Comparison of ENCODE assay signal across 21 cellular contexts in the genomic region with DNA sequence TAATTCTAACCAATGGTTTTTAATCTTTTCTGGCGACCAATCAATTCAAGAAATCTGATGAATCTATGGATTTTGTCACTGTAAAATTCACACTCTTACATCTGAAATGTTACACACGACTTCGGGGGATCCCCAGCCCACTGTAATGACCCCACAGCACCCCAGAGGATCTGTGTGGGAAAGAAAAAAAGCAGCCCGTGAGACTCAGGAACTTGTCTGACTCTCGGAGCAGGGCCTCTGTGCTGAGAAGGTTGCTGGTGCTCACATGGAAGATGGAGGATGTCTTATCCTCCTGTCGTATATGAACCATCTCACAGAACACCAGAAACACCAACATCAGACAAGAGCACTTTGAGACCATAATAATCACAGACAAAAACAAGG.
DNase-seq lines count a peak whose midpoint lies in the region; ATAC-seq and TF ChIP-seq lines count a peak whose summit lies in the region.
"Had no signal": no experiment of that assay in that cellular context is flagged by ENCODE, and none has a peak within 500 bp of the region (broad histone marks: within the 10 kb centered on the region; RNA-seq: fewer than 3 reads in every experiment).

No MANE protein-coding gene starts in this region.

- no peaks in the 10 kb centered on the region for H3K9me3 ChIP-seq in IMR-90 (ENCODE audit: control insufficient read depth, insufficient read depth, low read length)

- H3K36me3 Mint-ChIP-seq in stimulated activated naive B cell treated with anti-CD40 and anti-IgM and Interleukin-4, amounts not matched to agents 10 μg/mL and 1 μg/mL and 100 μg/mL, for 72 hours: peaks cover 5 to 8% of the 10 kb centered on the region in 2 donors
- H3K36me3 Mint-ChIP-seq: CD4-positive, CD25-positive, alpha-beta regulatory T cell had no signal

- peak overlapping the region; percentile 33; the same call in 1 of the 2 replicates for H3K56ac ChIP-seq in IMR-90 (ENCODE audit: extremely low read depth, insufficient read depth, low read length)

- no peak overlapping the region for H3K18ac ChIP-seq in IMR-90 (ENCODE audit: low read depth, low read length)

- TF ChIP-seq CTCF in IMR-90 (conservative IDR thresholded peaks at IDR 0.05; ENCODE audit: low read depth, low read length): no peak

- H3K27ac Mint-ChIP-seq in stimulated activated naive B cell treated with anti-CD40 and anti-IgM and Interleukin-4, amounts not matched to agents 10 μg/mL and 1 μg/mL and 100 μg/mL, for 72 hours: peak overlapping the region; percentile 33
- H3K27ac Mint-ChIP-seq: CD4-positive, CD25-positive, alpha-beta regulatory T cell had no signal

- H3K14ac ChIP-seq in IMR-90 (replicated peaks; ENCODE audit: low read depth, low read length): peak overlapping the region; percentile 80; the same call in 1 of the 2 replicates

- POLR2A ChIA-PET in IMR-90 (lab: Charles Lee; ENCODE audit: unreplicated experiment) (no interaction called here), HEK293T (lab: Yijun Ruan, JAX) (no interaction called here)

- H3K79me1 ChIP-seq in IMR-90 (ENCODE audit: low read depth in 1 of 2, low read length in 2 of 2): no peaks in the 10 kb centered on the region

- ATAC-seq in HG02678 (IDR thresholded peaks at IDR 0.05; ENCODE audit: unreplicated experiment) (peak; percentile 39), IMR-90 (ENCODE audit: low read depth) (no peak), HG03135 (IDR thresholded peaks at IDR 0.05; ENCODE audit: unreplicated experiment) (no peak)
- ATAC-seq in stimulated activated naive B cell treated with anti-CD40 and anti-IgM and Interleukin-4, amounts not matched to agents 10 μg/mL and 1 μg/mL and 100 μg/mL, for 72 hours (replicated peaks): no peak
- ATAC-seq: HepG2 had no signal

- H4K8ac ChIP-seq in IMR-90 (ENCODE audit: low read depth in 2 of 2, low read length in 2 of 2): peak overlapping the region in 1 of 2 experiments; percentile 55; a peak in 3 of 4 replicates

- TF ChIP-seq RAD21 in IMR-90 (IDR thresholded peaks at IDR 0.05; ENCODE audit: low read length): no peak

- peak; percentile 34 for TF ChIP-seq POLR2A in GM19193 (IDR thresholded peaks at IDR 0.05; ENCODE audit: extremely low read depth, insufficient read depth, insufficient read length)
- no peak for TF ChIP-seq POLR2A in IMR-90 (IDR thresholded peaks at IDR 0.05; ENCODE audit: low read depth, low read length)

- no peaks in the 10 kb centered on the region for H3K36me3 ChIP-seq in IMR-90 (ENCODE audit: control insufficient read depth, insufficient read depth, low read length)

- H3K23ac ChIP-seq in IMR-90 (ENCODE audit: low read depth, low read length): no peak overlapping the region

- CTCF ChIA-PET in IMR-90 (lab: Yijun Ruan, JAX) (interaction anchor here (2.0 kb wide), 1 partner anchor 9 kb away, joined by 8 read pairs; no protein-coding TSS in a partner anchor), HEK293T (lab: Yijun Ruan, JAX) (no interaction called here)

- peak overlapping the region; percentile 74 for H4K91ac ChIP-seq in IMR-90 (ENCODE audit: insufficient read depth, low read depth, low read length)

- H2BK120ac ChIP-seq in IMR-90 (ENCODE audit: low read depth, low read length): peak overlapping the region; percentile 82

- no peak overlapping the region for H3K4me3 ChIP-seq in IMR-90 (ENCODE audit: insufficient read depth, low read depth, low read length)

- peaks cover 13% of the 10 kb centered on the region for H3K4me1 ChIP-seq in IMR-90 (ENCODE audit: control insufficient read depth, insufficient read depth, low read length)

- H2BK15ac ChIP-seq in IMR-90 (ENCODE audit: low read depth, low read length): peak overlapping the region; percentile 56; the same call in 1 of the 3 replicates

- no peak overlapping the region for H3K4me3 Mint-ChIP-seq in stimulated activated naive B cell treated with anti-CD40 and anti-IgM and Interleukin-4, amounts not matched to agents 10 μg/mL and 1 μg/mL and 100 μg/mL, for 72 hours
- H3K4me3 Mint-ChIP-seq: CD4-positive, CD25-positive, alpha-beta regulatory T cell had no signal

- H3K4ac ChIP-seq in IMR-90 (ENCODE audit: low read depth, low read length): peak overlapping the region; percentile 78; the same call in 1 of the 2 replicates

- no peak overlapping the region for H2AK9ac ChIP-seq in IMR-90 (replicated peaks; ENCODE audit: low read depth, low read length, poor library complexity)

- no peak overlapping the region for H3K4me2 ChIP-seq in IMR-90 (ENCODE audit: low read depth, low read length)

- no peaks in the 10 kb centered on the region for H4K20me1 ChIP-seq in IMR-90 (ENCODE audit: insufficient read depth, low read length)

- in situ Hi-C loops in IMR-90 (cut with MboI; ENCODE audit: low sequenced_read_pairs): no loop called here

- H2AK5ac ChIP-seq in IMR-90 (ENCODE audit: low read depth, low read length): peak overlapping the region; percentile 85

- no peak for DNase-seq in IMR-90
- no peak for DNase-seq in stimulated activated naive B cell treated with anti-CD40 and anti-IgM and Interleukin-4, amounts not matched to agents 10 μg/mL and 1 μg/mL and 100 μg/mL, for 72 hours
- DNase-seq in activated gamma-delta T cell (lab: John Stamatoyannopoulos, UW): no peak
- no peak for DNase-seq in HEK293T (ENCODE audit: extremely low spot score)
- DNase-seq: ACHN; Calu3; CD4-positive, CD25-positive, alpha-beta regulatory T cell; DMS79 treated with DMSO at 0.1 percent for 48 hours; GOT3; Karpas-422; MM.1S; NCI-H1105; NCI-H1694 treated with DMSO at 0.1 percent for 48 hours; NCI-H446 treated with DMSO at 0.1 percent for 48 hours; NCI-H82; SHP77 treated with DMSO at 0.1 percent for 48 hours; T-helper 2 cell had no signal

- dilution Hi-C loops in IMR-90 (cut with HindIII; ENCODE audit: low sequenced_read_pairs, unreplicated experiment): no loop called here

- peak overlapping the region; percentile 76 for H2BK20ac ChIP-seq in IMR-90 (ENCODE audit: low read depth, low read length)

- H3K9me3 Mint-ChIP-seq in stimulated activated naive B cell treated with anti-CD40 and anti-IgM and Interleukin-4, amounts not matched to agents 10 μg/mL and 1 μg/mL and 100 μg/mL, for 72 hours: peaks cover 0 to 5% of the 10 kb centered on the region in 2 donors

- no peak overlapping the region for H3K9ac ChIP-seq in IMR-90 (ENCODE audit: low read depth, low read length)

- H3K27me3 Mint-ChIP-seq in stimulated activated naive B cell treated with anti-CD40 and anti-IgM and Interleukin-4, amounts not matched to agents 10 μg/mL and 1 μg/mL and 100 μg/mL, for 72 hours: peaks cover 5 to 6% of the 10 kb centered on the region in 2 donors

- intact Hi-C loops in IMR-90 (cut with micrococcal nuclease): no loop called here

- H2BK5ac ChIP-seq in IMR-90 (ENCODE audit: low read depth, low read length, poor library complexity, severe bottlenecking): no peak overlapping the region

- peak overlapping the region; percentile 47 for H2AFZ ChIP-seq in IMR-90 (replicated peaks; ENCODE audit: low read length, poor library complexity)

- no peaks in the 10 kb centered on the region; the same call in 1 of the 2 replicates for H3K9me1 ChIP-seq in IMR-90 (ENCODE audit: insufficient read depth, low read length)

- no peak overlapping the region for H4K5ac ChIP-seq in IMR-90 (ENCODE audit: low read depth, low read length)

- no TSS peak for BruUV-seq in IMR-90 (replicated peaks; lab: Mats Ljungman, UMichigan)

- H3K27ac ChIP-seq in IMR-90 (ENCODE audit: insufficient read depth, low read length): no peak overlapping the region; the same call in 1 of the 2 replicates

- WGBS in IMR-90 (ENCODE audit: extremely low coverage in 2 of 2, insufficient read length in 1 of 2), 2 experiments: no CpG with 5 or more reads among the region's 6 CpGs

- H3K4me1 Mint-ChIP-seq in stimulated activated naive B cell treated with anti-CD40 and anti-IgM and Interleukin-4, amounts not matched to agents 10 μg/mL and 1 μg/mL and 100 μg/mL, for 72 hours: peaks cover 25 to 38% of the 10 kb centered on the region in 2 donors

- no peaks in the 10 kb centered on the region for H3K27me3 ChIP-seq in IMR-90 (ENCODE audit: control insufficient read depth, insufficient read depth, low read length)

TF ChIP-seq in IMR-90, 13 proteins besides CTCF, POLR2A, EP300 and RAD21 (continues in another document):
- no peak for TF ChIP-seq MAFK (IDR thresholded peaks at IDR 0.05; ENCODE audit: low read depth, low read length)
- TF ChIP-seq CHD1 (IDR thresholded peaks at IDR 0.05; ENCODE audit: low read depth, low read length): no peak
- TF ChIP-seq MAZ (IDR thresholded peaks at IDR 0.05; ENCODE audit: borderline replicate concordance, low read depth, low read length): no peak
- no peak for TF ChIP-seq FOS (IDR thresholded peaks at IDR 0.05; ENCODE audit: low read depth, low read length)
- TF ChIP-seq RFX5 (IDR thresholded peaks at IDR 0.05; ENCODE audit: low read depth, low read length): no peak
- no peak for TF ChIP-seq SMC3 (IDR thresholded peaks at IDR 0.05; ENCODE audit: low read depth, low read length)
- no peak for TF ChIP-seq MXI1 (IDR thresholded peaks at IDR 0.05; ENCODE audit: borderline replicate concordance, low read depth, low read length)

TF ChIP-seq in HEK293T, 16 proteins besides CTCF, POLR2A, EP300 and RAD21:
- TF ChIP-seq ARNT (IDR thresholded peaks at IDR 0.05) (no peak), TARDBP (IDR thresholded peaks at IDR 0.05) (no peak), FOXM1 (IDR thresholded peaks at IDR 0.05; ENCODE audit: borderline replicate concordance) (no peak), ZNF384 (IDR thresholded peaks at IDR 0.05) (no peak), NFRKB (IDR thresholded peaks at IDR 0.05) (no peak), FOXK2 (IDR thresholded peaks at IDR 0.05) (no peak), PKNOX1 (IDR thresholded peaks at IDR 0.05) (no peak), L3MBTL2 (conservative IDR thresholded peaks at IDR 0.05) (no peak), SUZ12 (IDR thresholded peaks at IDR 0.05) (no peak), SP1 (IDR thresholded peaks at IDR 0.05) (no peak), FOXA1 (IDR thresholded peaks at IDR 0.05) (no peak), CTBP1 (IDR thresholded peaks at IDR 0.05; ENCODE audit: borderline replicate concordance) (no peak), BHLHE40 (IDR thresholded peaks at IDR 0.05; ENCODE audit: borderline replicate concordance) (no peak), HDGF (IDR thresholded peaks at IDR 0.05; ENCODE audit: borderline replicate concordance) (no peak)
